ENCODE assay signal across 26 cellular contexts in genomic region chr16:51248217-51248616, GRCh38.
"Had no signal": no experiment of that assay in that cellular context is flagged by ENCODE, and none has a peak within 500 bp of the region (broad histone marks: within the 10 kb centered on the region; RNA-seq: fewer than 3 reads in every experiment).

No MANE protein-coding gene starts in this region.

- DNase-seq: stimulated activated CD4-positive, alpha-beta T cell treated with anti-CD3 and anti-CD28 coated beads, Interleukin-2, amount 100 ng/mL, for 48 hours; stimulated activated CD4-positive, alpha-beta T cell treated with anti-CD3 and anti-CD28 coated beads, Interleukin-4, amount 100 ng/mL, for 1 hour; stimulated activated CD4-positive, alpha-beta T cell treated with anti-CD3 and anti-CD28 coated beads, Interleukin-4, amount 100 ng/mL, for 24 hours; stimulated activated CD4-positive, alpha-beta T cell treated with anti-CD3 and anti-CD28 coated beads, Interleukin-4, amount 100 ng/mL, for 4 hours; stimulated activated CD8-positive, alpha-beta memory T cell treated with anti-CD3 and anti-CD28 coated beads, Interleukin-4, amount 100 ng/mL, for 48 hours; stimulated activated naive B cell treated with anti-CD40 and anti-IgM and Interleukin-4, amounts not matched to agents 10 μg/mL and 1 μg/mL and 100 μg/mL, for 72 hours; stimulated activated naive CD4-positive, alpha-beta T cell; stimulated activated naive CD4-positive, alpha-beta T cell treated with Interleukin-2 at 50 U/mL for 16 hours; stimulated activated naive CD8-positive, alpha-beta T cell treated with anti-CD3 and anti-CD28 coated beads, Interleukin-15, amount 100 ng/mL, for 72 hours; stimulated activated naive CD8-positive, alpha-beta T cell treated with anti-CD3 and anti-CD28 coated beads, Interleukin-15, Interleukin-2, amounts not matched to agents 100 U/mL and 50 U/mL, for 24 hours; stomach; substantia nigra; testis; thyroid gland; transverse colon; trophoblast cell; upper lobe of left lung; upper lobe of right lung; uterus had no signal

- FAIRE-seq: urothelium cell line had no signal

- H3K4me1 ChIP-seq: suprapubic skin, testis, thyroid gland, tibial nerve, upper lobe of left lung, upper lobe of right lung had no signal

- H3K27ac ChIP-seq: stomach, suprapubic skin, testis, thoracic aorta, thyroid gland, tibial nerve, transverse colon, upper lobe of left lung, upper lobe of right lung, vagina had no signal

- H3K36me3 ChIP-seq: stomach, suprapubic skin, thoracic aorta, thyroid gland, tibial nerve, transverse colon, upper lobe of left lung, upper lobe of right lung, uterus, vagina had no signal

- H3K9me3 ChIP-seq: suprapubic skin, testis, thoracic aorta, thyroid gland, transverse colon, upper lobe of left lung, upper lobe of right lung, uterus, vagina had no signal

- H3K27me3 ChIP-seq: testis, thyroid gland, tibial nerve, upper lobe of left lung, upper lobe of right lung, uterus, vagina had no signal

- H3K4me3 ChIP-seq: stomach, suprapubic skin, testis, thoracic aorta, thyroid gland, tibial nerve, transverse colon, upper lobe of left lung, upper lobe of right lung, uterus, vagina had no signal

- ATAC-seq: stimulated activated effector memory CD8-positive, alpha-beta T cell treated with anti-CD3 and anti-CD28 coated beads, Interleukin-12 subunit alpha, Interleukin-12 subunit beta, amount 100 ng/mL, for 72 hours; stimulated activated memory B cell treated with anti-CD40 and anti-IgM and Interleukin-4, amounts not matched to agents 10 μg/mL and 1 μg/mL and 100 μg/mL, for 72 hours; stimulated activated naive B cell treated with anti-CD40 and anti-IgM and Interleukin-4, amounts not matched to agents 10 μg/mL and 1 μg/mL and 100 μg/mL, for 72 hours; stimulated activated naive CD8-positive, alpha-beta T cell treated with anti-CD3 and anti-CD28 coated beads, Interleukin-15, amount 100 ng/mL, for 72 hours; stimulated activated naive CD8-positive, alpha-beta T cell treated with anti-CD3 and anti-CD28 coated beads, Interleukin-15, Interleukin-2, amounts not matched to agents 100 U/mL and 50 U/mL, for 24 hours; upper lobe of right lung had no signal
